Comparison of ENCODE assay signal across 2 cellular contexts in genomic region chr10:131996508-131997365, GRCh38.
TF ChIP-seq lines count a peak whose summit lies in the region.

No MANE protein-coding gene starts in this region.

TF ChIP-seq in H1, 55 proteins besides CTCF, POLR2A, EP300 and RAD21:
- TF ChIP-seq BCL11A (IDR thresholded peaks at IDR 0.05; ENCODE audit: low read depth in 2 of 2, low read length in 2 of 2) (no peak), GTF2F1 (IDR thresholded peaks at IDR 0.05; ENCODE audit: borderline replicate concordance, low read depth, low read length) (no peak), TBP (IDR thresholded peaks at IDR 0.05; ENCODE audit: low read depth, low read length) (no peak), SUZ12 (IDR thresholded peaks at IDR 0.05; ENCODE audit: low read length) (no peak), RNF2 (IDR thresholded peaks at IDR 0.05; ENCODE audit: borderline replicate concordance, low read depth, low read length, missing control alignments, poor library complexity, severe bottlenecking) (no peak), KDM5A (IDR thresholded peaks at IDR 0.05; ENCODE audit: low read length) (no peak), E2F6 (IDR thresholded peaks at IDR 0.05) (no peak), CBX8 (IDR thresholded peaks at IDR 0.05; ENCODE audit: borderline replicate concordance, low read depth, low read length) (no peak), NRF1 (IDR thresholded peaks at IDR 0.05; ENCODE audit: low read depth, low read length) (no peak), SIN3A (conservative IDR thresholded peaks at IDR 0.05 in 1 of 2, IDR thresholded peaks at IDR 0.05 in 1 of 2; ENCODE audit: low read depth in 1 of 2, low read length in 2 of 2) (no peak), CEBPB (IDR thresholded peaks at IDR 0.05; ENCODE audit: low read depth, low read length) (no peak), RFX5 (IDR thresholded peaks at IDR 0.05; ENCODE audit: borderline replicate concordance, low read depth, low read length) (no peak), TAF1 (IDR thresholded peaks at IDR 0.05; ENCODE audit: low read depth, low read length) (no peak), USF2 (IDR thresholded peaks at IDR 0.05; ENCODE audit: low read length) (no peak), NANOG (IDR thresholded peaks at IDR 0.05; ENCODE audit: insufficient read depth, low read depth, low read length, poor library complexity, severe bottlenecking) (no peak), PHF8 (conservative IDR thresholded peaks at IDR 0.05; ENCODE audit: low read depth, low read length) (no peak), SP1 (IDR thresholded peaks at IDR 0.05; ENCODE audit: low read depth, low read length) (no peak)

TF ChIP-seq in HepG2, 621 proteins besides CTCF, POLR2A, EP300 and RAD21:
- no peak for TF ChIP-seq ZNF143 (CRISPR knock-in tag; IDR thresholded peaks at IDR 0.05)
- TF ChIP-seq GMEB1 (CRISPR knock-in tag; IDR thresholded peaks at IDR 0.05; ENCODE audit: borderline replicate concordance): 0 out of 2 replicates have a peak, but pooled peaks have one; percentile 15
- no peak for TF ChIP-seq ZNF609 (CRISPR knock-in tag; IDR thresholded peaks at IDR 0.05; ENCODE audit: borderline replicate concordance)
- peak; percentile 77; the same call in 1 of the 2 replicates for TF ChIP-seq BCL3 (CRISPR knock-in tag; IDR thresholded peaks at IDR 0.05)
- TF ChIP-seq KLF15 (CRISPR knock-in tag; IDR thresholded peaks at IDR 0.05; ENCODE audit: borderline replicate concordance): no peak
- 0 out of 2 replicates have a peak, but pooled peaks have one; percentile 24 for TF ChIP-seq SETDB1 (CRISPR knock-in tag; IDR thresholded peaks at IDR 0.05; ENCODE audit: borderline replicate concordance)
- 0 out of 2 replicates have a peak, but pooled peaks have one; percentile 47 for TF ChIP-seq ZNF280B (CRISPR knock-in tag; IDR thresholded peaks at IDR 0.05; ENCODE audit: borderline replicate concordance)
- peak; percentile 65; the same call in 1 of the 2 replicates for TF ChIP-seq MTERF4 (CRISPR knock-in tag; IDR thresholded peaks at IDR 0.05)
- no peak for TF ChIP-seq NR3C1 (CRISPR knock-in tag; IDR thresholded peaks at IDR 0.05)
- no peak for TF ChIP-seq MXD1 (CRISPR knock-in tag; IDR thresholded peaks at IDR 0.05)
- TF ChIP-seq ZNF883 (CRISPR knock-in tag; IDR thresholded peaks at IDR 0.05; ENCODE audit: not compliant biosample characterization): peak; percentile 71
- TF ChIP-seq ZNF891 (CRISPR knock-in tag; IDR thresholded peaks at IDR 0.05): no peak
- no peak for TF ChIP-seq WIZ (CRISPR knock-in tag; IDR thresholded peaks at IDR 0.05)
- TF ChIP-seq ZMYM4 (CRISPR knock-in tag; IDR thresholded peaks at IDR 0.05): no peak
- TF ChIP-seq THAP8 (CRISPR knock-in tag; IDR thresholded peaks at IDR 0.05; ENCODE audit: borderline replicate concordance): peak; percentile 47; the same call in 1 of the 2 replicates
- 0 out of 2 replicates have a peak, but pooled peaks have one; percentile 27 for TF ChIP-seq SP2 (CRISPR knock-in tag; IDR thresholded peaks at IDR 0.05)
- no peak for TF ChIP-seq TFE3 (CRISPR knock-in tag; IDR thresholded peaks at IDR 0.05)
- no peak for TF ChIP-seq MXI1 (IDR thresholded peaks at IDR 0.05; ENCODE audit: borderline replicate concordance, low read depth, low read length)
- TF ChIP-seq TERF1 (CRISPR knock-in tag; IDR thresholded peaks at IDR 0.05): peak; percentile 60; the same call in 1 of the 2 replicates
- TF ChIP-seq NONO (IDR thresholded peaks at IDR 0.05): no peak
- no peak for TF ChIP-seq NONO (CRISPR knock-in tag; conservative IDR thresholded peaks at IDR 0.05)
- TF ChIP-seq ZNF572 (CRISPR knock-in tag; IDR thresholded peaks at IDR 0.05): 0 out of 2 replicates have a peak, but pooled peaks have one; percentile 61
- TF ChIP-seq ZNF687 (CRISPR knock-in tag; IDR thresholded peaks at IDR 0.05): peak; percentile 53
- no peak for TF ChIP-seq ZNF30 (CRISPR knock-in tag; IDR thresholded peaks at IDR 0.05)
- no peak for TF ChIP-seq ZNF766 (CRISPR knock-in tag; IDR thresholded peaks at IDR 0.05; ENCODE audit: borderline replicate concordance)
- TF ChIP-seq SALL1 (CRISPR knock-in tag; IDR thresholded peaks at IDR 0.05): no peak
- no peak for TF ChIP-seq ZNF451 (CRISPR knock-in tag; IDR thresholded peaks at IDR 0.05)
- 0 out of 2 replicates have a peak, but pooled peaks have one; percentile 31 for TF ChIP-seq SMAD9 (CRISPR knock-in tag; IDR thresholded peaks at IDR 0.05)
- TF ChIP-seq NRL (CRISPR knock-in tag; IDR thresholded peaks at IDR 0.05; ENCODE audit: borderline replicate concordance): 0 out of 2 replicates have a peak, but pooled peaks have one; percentile 31
- TF ChIP-seq YEATS4 (CRISPR knock-in tag; IDR thresholded peaks at IDR 0.05; ENCODE audit: borderline replicate concordance): no peak
